In the genomic region with DNA sequence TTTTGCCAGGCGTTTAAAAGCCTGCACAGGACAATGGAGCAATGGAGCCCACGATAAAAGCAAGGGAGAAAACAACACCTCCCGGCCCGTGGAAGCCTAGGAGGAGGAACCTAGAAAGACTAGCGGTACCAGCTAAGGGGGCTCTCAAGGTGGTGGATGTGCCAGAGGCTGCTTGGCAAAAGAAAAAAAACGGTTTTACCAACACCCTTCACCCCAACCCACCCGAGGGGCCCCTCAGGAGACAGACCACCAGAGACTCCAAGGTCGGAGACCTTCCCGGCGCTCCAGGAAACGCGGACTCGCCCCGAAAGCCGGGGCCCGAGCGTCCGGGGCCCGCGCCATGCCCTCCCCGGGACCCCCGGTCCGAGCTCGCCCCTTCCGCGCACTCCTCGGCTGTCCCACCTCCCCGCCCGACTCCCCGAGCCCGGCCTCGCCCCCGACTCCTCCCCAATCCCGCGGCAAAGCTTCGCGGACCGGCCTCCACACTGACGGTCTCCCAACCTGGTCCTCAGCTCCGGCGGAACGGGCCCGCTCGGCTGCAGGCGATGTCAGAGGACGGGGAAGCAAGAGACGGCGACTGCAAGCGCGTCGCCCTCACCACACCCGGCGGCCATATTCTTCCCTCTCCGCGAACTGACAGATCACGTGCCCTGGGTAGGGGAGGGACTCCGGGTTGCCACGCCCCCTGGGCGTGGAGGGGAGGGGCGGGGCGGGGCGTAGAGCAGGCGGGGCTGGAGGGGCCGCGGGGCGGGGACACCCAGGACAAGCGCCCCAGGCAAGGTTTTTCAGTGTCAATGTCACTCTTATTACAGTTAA, we compare ENCODE assay signal across 8 cellular contexts. TPM values are rescaled to one million over a fixed set of nuclear protein-coding genes. Genes with fewer than 3 reads are reported as not detected.
DNase-seq lines count a peak whose midpoint lies in the region; ATAC-seq and TF ChIP-seq lines count a peak whose summit lies in the region.

A gene (minus strand): TSS at position 635 of the 816 bp plus-strand sequence. CDS start 10,520 bp downstream, outside the sequence.

- ATAC-seq in HG03432 (IDR thresholded peaks at IDR 0.05; ENCODE audit: unreplicated experiment), result peak; percentile 92
- ATAC-seq in left lobe of liver, result peak; percentile 99

- no peaks in the 10 kb centered on the region; the same call in 1 of the 2 replicates for H3K4me1 ChIP-seq in BE2C

- TF ChIP-seq CTCF in BE2C (IDR thresholded peaks at IDR 0.05; ENCODE audit: low read depth, low read length), result no peak

- peak; percentile 93 for DNase-seq in BE2C
- DNase-seq in NCI-H510A (lab: John Stamatoyannopoulos, UW), result peak; percentile 47
- DNase-seq in activated CD4-positive, alpha-beta T cell treated with anti-CD3 and anti-CD28 coated beads, Interleukin-2, amount 50 U/mL, for 1 hour, result peak; percentile 82
- peak; percentile 84 for DNase-seq in dedifferentiated amniotic fluid mesenchymal stem cell (ENCODE audit: extremely low spot score)
- DNase-seq in left lobe of liver (ENCODE audit: low spot score), result peak; percentile 87
- DNase-seq in stimulated activated CD4-positive, alpha-beta T cell treated with anti-CD3 and anti-CD28 coated beads, Interleukin-2, amount 100 ng/mL, for 4 hours (ENCODE audit: low read depth), result peak; percentile 74

- no peaks in the 10 kb centered on the region for H3K9me3 ChIP-seq in BE2C

- no peaks in the 10 kb centered on the region for H3K36me3 ChIP-seq in BE2C

- H3K27me3 ChIP-seq in BE2C, result no peaks in the 10 kb centered on the region

- peak; percentile 84 for TF ChIP-seq POLR2A in GM19193 (IDR thresholded peaks at IDR 0.05; ENCODE audit: extremely low read depth, insufficient read depth, insufficient read length)

- peak within 1 kb of the TSS; percentile 94 for H3K4me3 ChIP-seq in BE2C (ENCODE audit: low read depth, low read length)

RNA-seq across cellular contexts. Expression of the gene that starts here (rescaled TPM):
- 53.3 TPM for polyA plus RNA-seq in BE2C (2012; ENCODE audit: insufficient read depth, insufficient read length, low read depth)
- 17.9 TPM for total RNA-seq in left lobe of liver

Comparison
In these comparisons a context has a peak if more than half of its experiments do, and no peak if none do; other contexts are left out.
1. Peak in every context shown above with its lines: DNase-seq, ATAC-seq and H3K4me3 ChIP-seq.